Comparison of ENCODE assay signal across 8 cellular contexts in genomic region chr14:49861923-49862673, GRCh38. TPM values are rescaled to one million over a fixed set of nuclear protein-coding genes. Genes with fewer than 3 reads are reported as not detected.
DNase-seq lines count a peak whose midpoint lies in the region; ATAC-seq and TF ChIP-seq lines count a peak whose summit lies in the region.

No MANE protein-coding gene starts in this region.

- H3K9me3 ChIP-seq in CD8-positive, alpha-beta T cell (ENCODE audit: low read length): no peaks in the 10 kb centered on the region
- H3K9me3 ChIP-seq in KOPT-K1 (ENCODE audit: insufficient read depth, low read length, poor library complexity, severe bottlenecking): no peaks in the 10 kb centered on the region
- H3K9me3 ChIP-seq in Panc1 (ENCODE audit: control insufficient read depth, insufficient read depth, low read depth, low read length): no peaks in the 10 kb centered on the region
- H3K9me3 ChIP-seq in fibroblast of lung (ENCODE audit: control insufficient read depth, insufficient read depth, low read depth, low read length): no peaks in the 10 kb centered on the region
- H3K9me3 ChIP-seq in naive thymus-derived CD4-positive, alpha-beta T cell (ENCODE audit: control insufficient read depth in 2 of 3, low read length in 3 of 3): no peaks in the 10 kb centered on the region

- H3K9me3 Mint-ChIP-seq in CD8-positive, alpha-beta T cell: no peaks in the 10 kb centered on the region
- H3K9me3 Mint-ChIP-seq in naive thymus-derived CD4-positive, alpha-beta T cell: peaks cover 0 to 16% (median 0%) of the 10 kb centered on the region in 11 donors

- H3K4me3 Mint-ChIP-seq in CD8-positive, alpha-beta T cell: no peak overlapping the region
- H3K4me3 Mint-ChIP-seq in naive thymus-derived CD4-positive, alpha-beta T cell: no peak overlapping the region

- CTCF ChIA-PET in CD8-positive, alpha-beta T cell (lab: Charles Lee): interaction anchor here (0.6 to 13.2 kb wide), 46 partner anchors 9 to 399 kb away, joined by 3 to 186 read pairs (median 4); partner anchors contain the start of genes ARF6, DNAAF2, KLHDC2 and MGAT2
- CTCF ChIA-PET in Panc1 (lab: Charles Lee): interaction anchor here (0.5 to 1.2 kb wide), 6 partner anchors 8 to 242 kb away, joined by 3 to 5 read pairs (median 4); no protein-coding TSS in a partner anchor
- CTCF ChIA-PET in naive thymus-derived CD4-positive, alpha-beta T cell (lab: Charles Lee): interaction anchor here (0.6 to 6.2 kb wide), 31 partner anchors 10 to 369 kb away, joined by 3 to 86 read pairs (median 8); partner anchors contain the start of genes ARF6, KLHDC2, MGAT2 and NEMF

- peak overlapping the region; percentile 100 for H3K4me2 ChIP-seq in fibroblast of lung (ENCODE audit: extremely low read depth, insufficient read depth, low read length)

- no peaks in the 10 kb centered on the region for H3K27me3 Mint-ChIP-seq in CD8-positive, alpha-beta T cell (ENCODE audit: low read depth)
- peaks cover 0 to 9% (median 0%) of the 10 kb centered on the region in 5 donors for H3K27me3 Mint-ChIP-seq in naive thymus-derived CD4-positive, alpha-beta T cell

- H2AFZ ChIP-seq in fibroblast of lung (ENCODE audit: low read length): peak overlapping the region; percentile 100

- peak overlapping the region; percentile 87 for H3K9ac ChIP-seq in fibroblast of lung (ENCODE audit: insufficient read depth, low read length)

- peak; percentile 78 to 93 (median 83) for DNase-seq in CD8-positive, alpha-beta T cell
- peak; percentile 93 for DNase-seq in Panc1 (ENCODE audit: low read depth, low spot score)
- peak; percentile 92 to 94 for DNase-seq in activated T-cell treated with anti-CD3 and anti-CD28 coated beads, Interleukin-2, amount 50 U/mL, for 48 hours
- DNase-seq in fibroblast of lung (ENCODE audit: low read depth in 2 of 2): peak; percentile 85 to 94
- peak; percentile 78 to 94 (median 89) for DNase-seq in naive thymus-derived CD4-positive, alpha-beta T cell
- DNase-seq in stimulated activated CD8-positive, alpha-beta memory T cell treated with anti-CD3 and anti-CD28 coated beads, Interleukin-7, amount 100 ng/mL, for 48 hours (ENCODE audit: extremely low read depth in 1 of 2, low read depth in 1 of 2): peak; percentile 61 to 71

- no peak overlapping the region for H3K27ac Mint-ChIP-seq in CD8-positive, alpha-beta T cell
- no peak overlapping the region for H3K27ac Mint-ChIP-seq in naive thymus-derived CD4-positive, alpha-beta T cell

- no peaks in the 10 kb centered on the region for H3K27me3 ChIP-seq in CD8-positive, alpha-beta T cell (ENCODE audit: insufficient read depth, low read length)
- no peaks in the 10 kb centered on the region for H3K27me3 ChIP-seq in Panc1 (ENCODE audit: control insufficient read depth, insufficient read depth, low read length)
- no peaks in the 10 kb centered on the region for H3K27me3 ChIP-seq in fibroblast of lung (ENCODE audit: control insufficient read depth, insufficient read depth, low read length)
- H3K27me3 ChIP-seq in naive thymus-derived CD4-positive, alpha-beta T cell (ENCODE audit: control insufficient read depth in 2 of 2, insufficient read depth in 2 of 2, low read length in 2 of 2): no peaks in the 10 kb centered on the region

- no peaks in the 10 kb centered on the region for H4K20me1 ChIP-seq in fibroblast of lung (ENCODE audit: control insufficient read depth, extremely low read depth, insufficient read depth, low read length)

- peaks cover 14% of the 10 kb centered on the region for H3K36me3 Mint-ChIP-seq in CD8-positive, alpha-beta T cell
- peaks cover 0 to 13% (median 0%) of the 10 kb centered on the region in 5 donors for H3K36me3 Mint-ChIP-seq in naive thymus-derived CD4-positive, alpha-beta T cell

- no peaks in the 10 kb centered on the region for H3K36me3 ChIP-seq in CD8-positive, alpha-beta T cell (ENCODE audit: insufficient read depth, low read length)
- H3K36me3 ChIP-seq in KOPT-K1 (ENCODE audit: insufficient read depth, low read length): no peaks in the 10 kb centered on the region
- H3K36me3 ChIP-seq in Panc1 (ENCODE audit: control insufficient read depth, insufficient read depth, low read length): peaks cover 3% of the 10 kb centered on the region; the same call in 1 of the 2 replicates
- no peaks in the 10 kb centered on the region for H3K36me3 ChIP-seq in fibroblast of lung (ENCODE audit: control insufficient read depth, insufficient read depth, low read length)
- no peaks in the 10 kb centered on the region for H3K36me3 ChIP-seq in naive thymus-derived CD4-positive, alpha-beta T cell (ENCODE audit: control insufficient read depth in 2 of 3, insufficient read depth in 3 of 3, low read length in 3 of 3)

- no peaks in the 10 kb centered on the region for H3K79me2 ChIP-seq in fibroblast of lung (ENCODE audit: control insufficient read depth, insufficient read depth, low read length)

- ATAC-seq in CD8-positive, alpha-beta T cell: peak; percentile 32
- ATAC-seq in GM21515 (IDR thresholded peaks at IDR 0.05; ENCODE audit: unreplicated experiment): peak; percentile 35
- peak; percentile 72 for ATAC-seq in Panc1
- ATAC-seq in naive thymus-derived CD4-positive, alpha-beta T cell: peak; percentile 73

- peak overlapping the region; percentile 80 for H3K4me3 ChIP-seq in CD8-positive, alpha-beta T cell (ENCODE audit: low read depth, low read length)
- peak overlapping the region; percentile 82 to 93 for H3K4me3 ChIP-seq in Panc1 (ENCODE audit: low read depth in 2 of 2, low read length in 2 of 2)
- peak overlapping the region; percentile 78 to 98 (median 92) for H3K4me3 ChIP-seq in fibroblast of lung (replicated peaks in 1 of 4; ENCODE audit: control extremely low read depth in 1 of 4, insufficient read depth in 1 of 4, low read depth in 3 of 4, low read length in 4 of 4)
- H3K4me3 ChIP-seq in naive thymus-derived CD4-positive, alpha-beta T cell (ENCODE audit: low read length): peak overlapping the region; percentile 94

- peaks cover 28% of the 10 kb centered on the region for H3K4me1 ChIP-seq in CD8-positive, alpha-beta T cell (ENCODE audit: insufficient read depth, low read length)
- peaks cover 16% of the 10 kb centered on the region for H3K4me1 ChIP-seq in Panc1 (ENCODE audit: control insufficient read depth, insufficient read depth, low read length)
- peaks cover 3% of the 10 kb centered on the region for H3K4me1 ChIP-seq in fibroblast of lung (ENCODE audit: control insufficient read depth, extremely low read depth, insufficient read depth, low read length)
- H3K4me1 ChIP-seq in naive thymus-derived CD4-positive, alpha-beta T cell (ENCODE audit: control insufficient read depth in 2 of 2, insufficient read depth in 2 of 2, low read length in 2 of 2): peaks cover 19 to 25% of the 10 kb centered on the region in 2 donors

- BruUV-seq in Panc1 (replicated peaks; lab: Mats Ljungman, UMichigan): no TSS peak

- peaks cover 7% of the 10 kb centered on the region for H3K4me1 Mint-ChIP-seq in CD8-positive, alpha-beta T cell (ENCODE audit: low read depth)
- peaks cover 0 to 33% (median 7%) of the 10 kb centered on the region in 7 donors for H3K4me1 Mint-ChIP-seq in naive thymus-derived CD4-positive, alpha-beta T cell

- in situ Hi-C loops in Panc1 (cut with HindIII; ENCODE audit: low pct_unique_long_range_greater_than_20kb, low sequenced_read_pairs): no loop called here

- POLR2A ChIA-PET in CD8-positive, alpha-beta T cell (lab: Charles Lee): interaction anchor here (0.9 to 7.0 kb wide), 33 partner anchors 10 to 502 kb away, joined by 3 to 74 read pairs (median 5); partner anchors contain the start of genes ARF6, DMAC2L, DNAAF2 and KLHDC2
- POLR2A ChIA-PET in Panc1 (lab: Charles Lee): interaction anchor here (0.8 kb wide), 1 partner anchor 242 kb away, joined by 17 read pairs; the partner anchor contains the start of gene RPL36AL
- POLR2A ChIA-PET in naive thymus-derived CD4-positive, alpha-beta T cell (lab: Charles Lee): interaction anchor here (0.5 to 12.6 kb wide), 51 partner anchors 9 to 967 kb away, joined by 3 to 328 read pairs (median 6); partner anchors contain the start of genes ARF6, DMAC2L, DNAAF2 and KLHDC2

- intact Hi-C loops in CD8-positive, alpha-beta T cell (cut with DNase I, micrococcal nuclease): loop anchor here (1.0 to 10.0 kb wide), 12 partner anchors 9 to 1985 kb away; partner anchors contain the start of genes SOS2 (in 2 of the 2), DMAC2L (in 1 of the 2), L2HGDH (in 1 of the 2) and NIN (in 1 of the 2)
- intact Hi-C loops in Panc1 (cut with micrococcal nuclease; ENCODE audit: unreplicated experiment): no loop called here
- intact Hi-C loops in naive thymus-derived CD4-positive, alpha-beta T cell (cut with micrococcal nuclease): loop anchor here (1.0 to 10.0 kb wide), 16 partner anchors 9 to 973 kb away; partner anchors contain the start of genes NIN (in 2 of the 2), SOS2 (in 2 of the 2), VCPKMT (in 2 of the 2) and KLHDC2 (in 1 of the 2)

- peak; percentile 100 for TF ChIP-seq CTCF in CD8-positive, alpha-beta T cell (IDR thresholded peaks at IDR 0.05)
- TF ChIP-seq CTCF in Panc1 (IDR thresholded peaks at IDR 0.05) (peak; percentile 100), fibroblast of lung (conservative IDR thresholded peaks at IDR 0.05 in 1 of 2, IDR thresholded peaks at IDR 0.05 in 1 of 2; ENCODE audit: low read depth in 1 of 2, low read length in 2 of 2) (peak; percentile 100)

- H3K27ac ChIP-seq in CD8-positive, alpha-beta T cell (ENCODE audit: low read depth, low read length): peak overlapping the region; percentile 98
- H3K27ac ChIP-seq in KOPT-K1 (ENCODE audit: low read depth, low read length, poor library complexity, severe bottlenecking) (peak overlapping the region; percentile 80), Panc1 (ENCODE audit: low read length) (peak overlapping the region; percentile 98), fibroblast of lung (ENCODE audit: insufficient read depth, low read length) (peak overlapping the region; percentile 99)
- H3K27ac ChIP-seq in naive thymus-derived CD4-positive, alpha-beta T cell (ENCODE audit: low read depth, low read length): peak overlapping the region; percentile 95

RNA-seq across cellular contexts. Expression of gene NEMF, which starts 9.5 kb away (rescaled TPM):
- total RNA-seq in CD8-positive, alpha-beta T cell: 100 to 1,000 TPM; 101 to 106 TPM
- total RNA-seq in Panc1 (2021; ENCODE audit: unreplicated experiment) (38.3 TPM), fibroblast of lung (61.4 and 68.9 TPM in 2 replicates)
- polyA plus RNA-seq in Panc1 (2012; ENCODE audit: insufficient read length): 17.4 TPM
- 39.5 TPM in 2 replicates for polyA plus RNA-seq in fibroblast of lung
- 32.9 and 41.0 TPM in 2 replicates for polyA plus RNA-seq in fibroblast of lung (2012)
- 12.8 and 12.9 TPM in 2 replicates for polyA minus RNA-seq in fibroblast of lung (ENCODE audit: low replicate concordance)
- total RNA-seq in naive thymus-derived CD4-positive, alpha-beta T cell: 100 to 1,000 TPM in 4 of 5 experiments, 10 to 100 TPM in 1; 88.6 to 127 (median 105) TPM
- polyA plus RNA-seq in naive thymus-derived CD4-positive, alpha-beta T cell: 10 to 100 TPM; 36.8 to 42.8 TPM

RNA-seq across cellular contexts. Expression of gene ARF6, which starts 30.8 kb away (rescaled TPM):
- 10 to 100 TPM; 60.9 to 62.5 TPM for total RNA-seq in CD8-positive, alpha-beta T cell
- total RNA-seq in Panc1 (2021; ENCODE audit: unreplicated experiment) (63.2 TPM), fibroblast of lung (48.8 and 67.4 TPM in 2 replicates)
- 51.1 TPM for polyA plus RNA-seq in Panc1 (2012; ENCODE audit: insufficient read length)
- polyA plus RNA-seq in fibroblast of lung: 54.7 and 71.5 TPM in 2 replicates
- 61.5 and 73.6 TPM in 2 replicates for polyA plus RNA-seq in fibroblast of lung (2012)
- 78.8 and 83.3 TPM in 2 replicates for polyA minus RNA-seq in fibroblast of lung (ENCODE audit: low replicate concordance)
- total RNA-seq in naive thymus-derived CD4-positive, alpha-beta T cell: 100 to 1,000 TPM in 1 of 5 experiments, 10 to 100 TPM in 4; 61.9 to 173 (median 77.6) TPM
- 100 to 1,000 TPM in 1 of 2 donors, 10 to 100 TPM in 1; 90.6 to 105 TPM for polyA plus RNA-seq in naive thymus-derived CD4-positive, alpha-beta T cell

Comparison
In these comparisons a context has a peak if more than half of its experiments do, and no peak if none do; other contexts are left out.
1. Peak in every context shown above with its lines: DNase-seq, ATAC-seq, H3K4me3 ChIP-seq and H3K27ac ChIP-seq.